Comparison of ENCODE assay signal across 34 cellular contexts in the genomic region with DNA sequence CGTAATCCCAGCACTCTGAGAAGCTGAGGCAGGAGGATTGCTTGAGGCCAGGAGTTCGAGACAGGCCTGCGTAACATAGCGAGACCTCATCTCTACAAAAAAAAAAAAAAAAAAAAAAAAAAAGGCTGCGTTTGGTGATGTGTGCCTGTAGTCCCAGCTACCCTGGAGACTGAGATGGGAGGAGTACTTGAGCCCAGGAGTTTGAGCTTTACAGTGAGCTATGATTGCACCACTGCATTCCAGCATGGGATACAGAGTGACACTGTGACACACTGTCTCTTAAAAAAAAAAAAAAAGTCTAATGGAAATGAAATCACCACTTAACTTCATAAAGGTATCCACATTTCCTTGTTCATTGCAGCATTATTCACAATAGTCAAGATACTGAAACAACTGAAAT.
"Had no signal": no experiment of that assay in that cellular context is flagged by ENCODE, and none has a peak within 500 bp of the region (broad histone marks: within the 10 kb centered on the region; RNA-seq: fewer than 3 reads in every experiment).

No MANE protein-coding gene starts in this region.

- DNase-seq: Karpas-422, Kasumi-1, MG63, MM.1S, MV-4-11, NCI-H1048, NCI-H1092, NCI-H1092 treated with DMSO at 0.1 percent for 48 hours, NCI-H1105, NCI-H1105 treated with DMSO at 0.1 percent for 48 hours, NCI-H1417, NCI-H1417 treated with DMSO at 0.1 percent for 48 hours, NCI-H1436, NCI-H1436 treated with DMSO at 0.1 percent for 48 hours, NCI-H146, NCI-H1694, NCI-H1694 treated with DMSO at 0.1 percent for 48 hours, NCI-H187, NCI-H187 treated with DMSO at 0.1 percent for 48 hours, NCI-H1930, NCI-H2029, NCI-H2029 treated with DMSO at 0.1 percent for 48 hours, NCI-H2081, NCI-H2081 treated with DMSO at 0.1 percent for 48 hours, NCI-H2107, NCI-H2171, NCI-H2171 treated with DMSO at 0.1 percent for 48 hours, NCI-H2227 treated with DMSO at 0.1 percent for 48 hours, NCI-H226, NCI-H345, NCI-H446, NCI-H446 treated with DMSO at 0.1 percent for 48 hours, NCI-H510A had no signal

- H3K9me3 ChIP-seq: MG63 had no signal

- H3K27me3 ChIP-seq: MG63 had no signal

- H3K27ac ChIP-seq: KMS-11 had no signal

- H3K4me3 ChIP-seq: MG63 had no signal

- H3K36me3 ChIP-seq: MG63 had no signal

- H3K9ac ChIP-seq: KMS-11 had no signal

- H3K4me2 ChIP-seq: KMS-11 had no signal
